In genomic region chr15:90387534-90388461, GRCh38 we compare ENCODE assay signal across 1 cellular context.
TF ChIP-seq lines count a peak whose summit lies in the region.

TSS of gene IQGAP1 (plus strand) at chr15:90388242. CDS start at chr15:90388342, 100 bp downstream.

TF ChIP-seq in HEK293, 187 proteins besides CTCF, POLR2A, EP300 and RAD21 (continued from another document and continues in another):
- no peak for TF ChIP-seq AEBP2 (tag by site-specific recombination; IDR thresholded peaks at IDR 0.05; ENCODE audit: borderline replicate concordance)
- TF ChIP-seq ZBTB49 (tag by site-specific recombination; IDR thresholded peaks at IDR 0.05; ENCODE audit: low read depth) = no peak
- TF ChIP-seq INSM2 (tag by site-specific recombination; IDR thresholded peaks at IDR 0.05) = no peak
- TF ChIP-seq ZNF514 (tag by site-specific recombination; IDR thresholded peaks at IDR 0.05) = no peak
- TF ChIP-seq ZNF677 (tag by site-specific recombination; IDR thresholded peaks at IDR 0.05) = no peak
- no peak for TF ChIP-seq ZNF391 (tag by site-specific recombination; IDR thresholded peaks at IDR 0.05; ENCODE audit: borderline replicate concordance, low read depth)
- no peak for TF ChIP-seq ZNF518A (tag by site-specific recombination; conservative IDR thresholded peaks at IDR 0.05; ENCODE audit: low read depth)
- TF ChIP-seq ZBTB8A (tag by site-specific recombination; IDR thresholded peaks at IDR 0.05) = peak; percentile 60
- no peak for TF ChIP-seq ZNF521 (tag by site-specific recombination; IDR thresholded peaks at IDR 0.05)
- TF ChIP-seq SALL2 (tag by site-specific recombination; IDR thresholded peaks at IDR 0.05; ENCODE audit: borderline replicate concordance) = no peak
- TF ChIP-seq ZNF561 (tag by site-specific recombination; IDR thresholded peaks at IDR 0.05; ENCODE audit: borderline replicate concordance) = peak; percentile 23; the same call in 1 of the 2 replicates
- TF ChIP-seq ZNF660 (tag by site-specific recombination; IDR thresholded peaks at IDR 0.05) = no peak
- no peak for TF ChIP-seq PRDM6 (tag by site-specific recombination; IDR thresholded peaks at IDR 0.05)
- TF ChIP-seq YY2 (tag by site-specific recombination; IDR thresholded peaks at IDR 0.05) = 0 out of 2 replicates have a peak, but pooled peaks have one; percentile 44
- TF ChIP-seq ZNF394 (tag by site-specific recombination; IDR thresholded peaks at IDR 0.05; ENCODE audit: borderline replicate concordance) = no peak
- TF ChIP-seq SCRT1 (tag by site-specific recombination; IDR thresholded peaks at IDR 0.05; ENCODE audit: borderline replicate concordance) = no peak
- 0 out of 2 replicates have a peak, but pooled peaks have one; percentile 19 for TF ChIP-seq SP7 (tag by site-specific recombination; IDR thresholded peaks at IDR 0.05)
- no peak for TF ChIP-seq ZNF600 (tag by site-specific recombination; IDR thresholded peaks at IDR 0.05)
- TF ChIP-seq KLF10 (tag by site-specific recombination; IDR thresholded peaks at IDR 0.05) = peak; percentile 41; the same call in 1 of the 2 replicates
- no peak for TF ChIP-seq ZNF580 (tag by site-specific recombination; IDR thresholded peaks at IDR 0.05)
- TF ChIP-seq ZSCAN23 (tag by site-specific recombination; IDR thresholded peaks at IDR 0.05) = no peak
- no peak for TF ChIP-seq ZNF555 (tag by site-specific recombination; conservative IDR thresholded peaks at IDR 0.05)
- no peak for TF ChIP-seq GFI1B (tag by site-specific recombination; IDR thresholded peaks at IDR 0.05)
- TF ChIP-seq ZNF324 (tag by site-specific recombination; IDR thresholded peaks at IDR 0.05) = no peak
- peak; percentile 71; the same call in 1 of the 2 replicates for TF ChIP-seq KLF7 (tag by site-specific recombination; IDR thresholded peaks at IDR 0.05; ENCODE audit: borderline replicate concordance)
- no peak for TF ChIP-seq PRDM10 (tag by site-specific recombination; IDR thresholded peaks at IDR 0.05)
- peak; percentile 54; the same call in 1 of the 2 replicates for TF ChIP-seq ZNF449 (tag by site-specific recombination; IDR thresholded peaks at IDR 0.05)
- no peak for TF ChIP-seq ZNF571 (tag by site-specific recombination; IDR thresholded peaks at IDR 0.05)
- peak; percentile 88 for TF ChIP-seq ZBTB26 (tag by site-specific recombination; optimal IDR thresholded peaks at IDR 0.05)
- TF ChIP-seq TRIM28 (IDR thresholded peaks at IDR 0.05; ENCODE audit: borderline replicate concordance, low read length) = no peak
- no peak; the same call in 1 of the 2 replicates for TF ChIP-seq ZEB2 (tag by site-specific recombination; IDR thresholded peaks at IDR 0.05)
- TF ChIP-seq ZSCAN30 (tag by site-specific recombination; IDR thresholded peaks at IDR 0.05) = 0 out of 2 replicates have a peak, but pooled peaks have one; percentile 18
- TF ChIP-seq MYNN (tag by site-specific recombination; IDR thresholded peaks at IDR 0.05; ENCODE audit: borderline replicate concordance) = no peak
- peak; percentile 55 for TF ChIP-seq KLF1 (tag by site-specific recombination; IDR thresholded peaks at IDR 0.05)
- no peak for TF ChIP-seq ZNF202 (tag by site-specific recombination; IDR thresholded peaks at IDR 0.05; ENCODE audit: borderline replicate concordance)
